Comparison of ENCODE assay signal across 12 cellular contexts in genomic region chr7:79876769-79877362, GRCh38.
A peak's percentile ranks its signal among the peaks of the same experiment; 100 is the strongest.
DNase-seq lines count a peak whose midpoint lies in the region; ATAC-seq, FAIRE-seq and TF ChIP-seq lines count a peak whose summit lies in the region.
"Had no signal": no experiment of that assay in that cellular context is flagged by ENCODE, and none has a peak within 500 bp of the region (broad histone marks: within the 10 kb centered on the region; RNA-seq: fewer than 3 reads in every experiment).

No MANE protein-coding gene starts in this region.

- H3K36me3 ChIP-seq in Panc1 (ENCODE audit: control insufficient read depth, insufficient read depth, low read length): no peaks in the 10 kb centered on the region
- no peaks in the 10 kb centered on the region for H3K36me3 ChIP-seq in endothelial cell of umbilical vein (ENCODE audit: control insufficient read depth in 2 of 2, extremely low read depth in 1 of 2, insufficient read depth in 2 of 2, low read length in 2 of 2)
- H3K36me3 ChIP-seq in suprapubic skin: no peaks in the 10 kb centered on the region
- H3K36me3 ChIP-seq: HAP-1 had no signal

- H3K4me1 ChIP-seq in Panc1 (ENCODE audit: control insufficient read depth, insufficient read depth, low read length) (no peaks in the 10 kb centered on the region), endothelial cell of umbilical vein (ENCODE audit: control insufficient read depth, extremely low read depth, insufficient read depth, low read length) (no peaks in the 10 kb centered on the region), suprapubic skin (no peaks in the 10 kb centered on the region)
- H3K4me1 ChIP-seq: HAP-1 had no signal

- BruUV-seq in Panc1 (replicated peaks; lab: Mats Ljungman, UMichigan) (no TSS peak), endothelial cell of umbilical vein (replicated peaks; lab: Mats Ljungman, UMichigan) (no TSS peak)

- TF ChIP-seq EP300 in suprapubic skin (IDR thresholded peaks at IDR 0.05): no peak

- H3K79me2 ChIP-seq in endothelial cell of umbilical vein (ENCODE audit: control insufficient read depth, insufficient read depth, low read length): no peaks in the 10 kb centered on the region

- TF ChIP-seq CTCF in Panc1 (IDR thresholded peaks at IDR 0.05) (no peak), endothelial cell of umbilical vein (IDR thresholded peaks at IDR 0.05; ENCODE audit: extremely low read depth in 1 of 2, insufficient read depth in 1 of 2, low read depth in 1 of 2, low read length in 2 of 2) (no peak), suprapubic skin (IDR thresholded peaks at IDR 0.05) (no peak)

- no peak overlapping the region for H3K9ac ChIP-seq in endothelial cell of umbilical vein (replicated peaks; ENCODE audit: extremely low read depth, insufficient read depth, low read length)

- H3K4me3 ChIP-seq in Panc1 (ENCODE audit: low read depth in 2 of 2, low read length in 2 of 2) (no peak overlapping the region), endothelial cell of umbilical vein (replicated peaks in 1 of 3; ENCODE audit: insufficient read depth in 1 of 3, low read depth in 1 of 3, low read length in 3 of 3) (no peak overlapping the region), suprapubic skin (no peak overlapping the region)
- H3K4me3 ChIP-seq: HAP-1 had no signal

- DNase-seq in NCI-H2171 treated with DMSO at 0.1 percent for 48 hours (lab: John Stamatoyannopoulos, UW): peak; percentile 9
- no peak for DNase-seq in NCI-H2171 (lab: John Stamatoyannopoulos, UW)
- DNase-seq in Panc1 (ENCODE audit: low read depth, low spot score): peak; percentile 33
- DNase-seq in endothelial cell of umbilical vein (ENCODE audit: low read depth, low spot score): peak; percentile 38
- DNase-seq in urothelium cell line (ENCODE audit: low spot score): peak; percentile 63
- no peak for DNase-seq in C1 segment of cervical spinal cord (lab: John Stamatoyannopoulos, UW)
- no peak for DNase-seq in suprapubic skin (ENCODE audit: low spot score in 2 of 2)
- DNase-seq: endodermal cell, NCI-H1092, T-helper 17 cell had no signal

- 83% methylated on average over 7 of the region's 7 CpGs for WGBS in suprapubic skin

- in situ Hi-C loops in Panc1 (cut with HindIII; ENCODE audit: low pct_unique_long_range_greater_than_20kb, low sequenced_read_pairs): no loop called here

- ATAC-seq in Panc1 (no peak), GM19324 (IDR thresholded peaks at IDR 0.05; ENCODE audit: low FRiP score, unreplicated experiment) (no peak)
- ATAC-seq: T-helper 17 cell had no signal

- no peak overlapping the region for H2AFZ ChIP-seq in endothelial cell of umbilical vein (ENCODE audit: low read depth, low read length)

- no peak overlapping the region for H3K4me2 ChIP-seq in endothelial cell of umbilical vein (ENCODE audit: insufficient read depth, low read length)

- CTCF ChIA-PET in Panc1 (lab: Charles Lee): interaction anchor here (0.6 kb wide), 1 partner anchor 9 kb away, joined by 3 read pairs; no protein-coding TSS in a partner anchor
- CTCF ChIA-PET in endothelial cell of umbilical vein (lab: Charles Lee): no interaction called here

- no peaks in the 10 kb centered on the region for H3K27me3 ChIP-seq in Panc1 (ENCODE audit: control insufficient read depth, insufficient read depth, low read length)
- peaks cover 0 to 2% of the 10 kb centered on the region in 2 experiments for H3K27me3 ChIP-seq in endothelial cell of umbilical vein (ENCODE audit: control insufficient read depth in 2 of 2, insufficient read depth in 2 of 2, low read length in 2 of 2)
- H3K27me3 ChIP-seq in suprapubic skin: no peaks in the 10 kb centered on the region

- intact Hi-C loops in Panc1 (cut with micrococcal nuclease; ENCODE audit: unreplicated experiment): no loop called here
- intact Hi-C loops in endothelial cell of umbilical vein (cut with micrococcal nuclease): no loop called here

- POLR2A ChIA-PET in Panc1 (lab: Charles Lee) (no interaction called here), endothelial cell of umbilical vein (lab: Charles Lee) (no interaction called here)

- no peaks in the 10 kb centered on the region for H3K9me1 ChIP-seq in endothelial cell of umbilical vein (replicated peaks; ENCODE audit: control insufficient read depth, extremely low read depth, insufficient read depth, low read length)

- TF ChIP-seq POLR2A in endothelial cell of umbilical vein (IDR thresholded peaks at IDR 0.05; ENCODE audit: low read depth, low read length) (no peak), suprapubic skin (IDR thresholded peaks at IDR 0.05) (no peak)

- H4K20me1 ChIP-seq in endothelial cell of umbilical vein (replicated peaks; ENCODE audit: control insufficient read depth, extremely low read depth, insufficient read depth, low read length): no peaks in the 10 kb centered on the region

- dilution Hi-C loops in endothelial cell of umbilical vein (cut with MboI; ENCODE audit: extremely low pct_ligation_motif_present, low sequenced_read_pairs): no loop called here

- H3K9me3 ChIP-seq in Panc1 (ENCODE audit: control insufficient read depth, insufficient read depth, low read depth, low read length) (no peaks in the 10 kb centered on the region), endothelial cell of umbilical vein (replicated peaks; ENCODE audit: control insufficient read depth, insufficient read depth, low read length) (no peaks in the 10 kb centered on the region), suprapubic skin (no peaks in the 10 kb centered on the region)
- H3K9me3 ChIP-seq: HAP-1 had no signal

- FAIRE-seq in endothelial cell of umbilical vein (lab: Jason Lieb, UNC) (no peak), urothelium cell line (lab: Jason Lieb, UNC) (peak; percentile 94)

- H3K27ac ChIP-seq in Panc1 (ENCODE audit: low read length) (no peak overlapping the region), endothelial cell of umbilical vein (ENCODE audit: insufficient read depth, low read depth, low read length) (no peak overlapping the region), suprapubic skin (no peak overlapping the region)

TF ChIP-seq in endothelial cell of umbilical vein, 7 proteins besides CTCF, POLR2A, EP300 and RAD21:
- TF ChIP-seq GATA2 (IDR thresholded peaks at IDR 0.05; ENCODE audit: insufficient read depth, insufficient read length, low read depth, low read length): no peak
- peak; percentile 17 for TF ChIP-seq FOS (IDR thresholded peaks at IDR 0.05; ENCODE audit: borderline replicate concordance, insufficient read depth, low read length)
TF ChIP-seq in endothelial cell of umbilical vein: peak in this region for 1.

Comparison
In these comparisons a context has a peak if more than half of its experiments do, and no peak if none do; other contexts are left out.
1. DNase-seq: peak in NCI-H2171 treated with DMSO at 0.1 percent for 48 hours (single experiment), Panc1 (single experiment), endothelial cell of umbilical vein (single experiment) and urothelium cell line (single experiment); none in NCI-H2171 (single experiment), C1 segment of cervical spinal cord (0 of 14) and suprapubic skin (0 of 2).